In the genomic region with DNA sequence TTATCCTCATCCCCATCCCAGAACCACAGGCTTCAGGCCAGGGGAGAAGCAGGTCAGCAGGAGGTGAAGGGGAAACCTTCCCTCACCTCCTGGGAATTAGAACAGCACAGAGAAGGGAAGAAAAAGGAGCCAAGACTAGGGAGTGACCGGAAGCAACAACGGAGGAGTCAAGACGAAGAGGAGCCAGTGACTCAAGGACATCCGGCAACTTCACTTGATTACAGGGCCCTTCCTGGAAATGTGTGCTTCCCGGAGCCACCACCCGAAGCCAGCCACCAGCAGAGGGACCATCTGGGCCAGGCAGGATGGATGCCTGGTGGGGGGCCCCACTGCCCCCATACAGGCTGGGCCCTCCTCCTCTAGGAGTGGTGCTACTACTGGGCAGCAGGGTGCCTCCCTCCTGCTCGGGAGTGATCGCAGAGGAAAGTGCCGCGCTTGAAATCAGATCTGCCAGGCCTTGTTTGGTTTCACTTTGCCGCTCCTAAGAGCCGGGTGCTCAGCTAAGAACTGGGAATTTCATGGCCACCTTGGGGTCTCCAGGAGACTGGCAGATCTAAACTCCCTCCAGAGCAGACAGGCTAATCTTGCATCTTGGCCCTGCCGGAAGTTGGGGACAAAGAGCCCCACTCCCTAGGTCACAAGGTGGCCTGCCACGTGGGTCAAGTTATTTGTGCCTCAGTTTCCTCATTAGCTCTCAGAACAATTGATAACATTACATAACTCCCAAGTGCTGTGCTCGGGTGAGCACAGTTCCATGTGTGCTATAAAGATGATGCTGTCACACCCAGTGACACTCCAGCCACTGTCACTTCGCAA, we compare ENCODE assay signal across 8 cellular contexts. TPM values are rescaled to one million over a fixed set of nuclear protein-coding genes. Genes with fewer than 3 reads are reported as not detected.
DNase-seq lines count a peak whose midpoint lies in the region; ATAC-seq, FAIRE-seq and TF ChIP-seq lines count a peak whose summit lies in the region.

No MANE protein-coding gene starts in this region.

- peaks cover 0 to 11% of the 10 kb centered on the region in 2 donors for H3K27me3 Mint-ChIP-seq in effector memory CD8-positive, alpha-beta T cell

- H3K4me1 ChIP-seq in breast epithelium (peaks cover 5 to 24% of the 10 kb centered on the region in 2 donors), testis (peaks cover 76% of the 10 kb centered on the region)

- DNase-seq in DMS53 treated with DMSO at 0.1 percent for 48 hours (lab: John Stamatoyannopoulos, UW; ENCODE audit: unreplicated experiment): peak; percentile 28
- DNase-seq in NCI-H2171 treated with DMSO at 0.1 percent for 48 hours (lab: John Stamatoyannopoulos, UW): peak; percentile 83
- no peak for DNase-seq in breast epithelium (ENCODE audit: low spot score in 2 of 2)
- DNase-seq in testis: peak; percentile 85
- DNase-seq in GM12892 (ENCODE audit: insufficient read length): no peak
- DNase-seq in effector memory CD8-positive, alpha-beta T cell: no peak

- H3K9me3 Mint-ChIP-seq in effector memory CD8-positive, alpha-beta T cell: no peaks in the 10 kb centered on the region

- H3K4me1 Mint-ChIP-seq in effector memory CD8-positive, alpha-beta T cell (ENCODE audit: low read depth in 2 of 2): peaks cover 2 to 10% of the 10 kb centered on the region in 2 donors

- H3K27ac Mint-ChIP-seq in effector memory CD8-positive, alpha-beta T cell: peak overlapping the region in 1 of 2 donors; percentile 23

- H3K27ac ChIP-seq in breast epithelium (peak overlapping the region; percentile 98 to 99), layer of hippocampus (ENCODE audit: low read depth, low read length) (peak overlapping the region; percentile 44), testis (peak overlapping the region; percentile 82 to 90)

- H3K9me3 ChIP-seq in breast epithelium (no peaks in the 10 kb centered on the region), testis (no peaks in the 10 kb centered on the region)

- intact Hi-C loops in breast epithelium (cut with DNase I; ENCODE audit: low total_unique reads): no loop called here
- intact Hi-C loops in testis (cut with DNase I; ENCODE audit: low total_unique reads): no loop called here

- TF ChIP-seq CTCF in breast epithelium (IDR thresholded peaks at IDR 0.05) (peak in 1 of 3 donors; percentile 24), testis (IDR thresholded peaks at IDR 0.05) (no peak)

- no peak for FAIRE-seq in GM12892 (lab: Jason Lieb, UNC)

- H3K36me3 Mint-ChIP-seq in effector memory CD8-positive, alpha-beta T cell (ENCODE audit: insufficient read depth): peaks cover 6% of the 10 kb centered on the region

- H3K36me3 ChIP-seq in breast epithelium (no peaks in the 10 kb centered on the region), testis (ENCODE audit: low read depth, missing control alignments) (no peaks in the 10 kb centered on the region)

- no peaks in the 10 kb centered on the region for H3K27me3 ChIP-seq in breast epithelium
- no peaks in the 10 kb centered on the region for H3K27me3 ChIP-seq in layer of hippocampus (ENCODE audit: control insufficient read depth, insufficient read depth, low read length)
- no peaks in the 10 kb centered on the region for H3K27me3 ChIP-seq in testis

- no peak for ATAC-seq in activated CD4-positive, CD25-positive, alpha-beta regulatory T cell treated with anti-CD3 and anti-CD28 coated beads, Interleukin-2, amount 50 U/mL, for 24 hours
- no peak for ATAC-seq in effector memory CD8-positive, alpha-beta T cell (replicated peaks)

- no peak for TF ChIP-seq POLR2A in breast epithelium (IDR thresholded peaks at IDR 0.05)
- no peak for TF ChIP-seq POLR2A in testis (IDR thresholded peaks at IDR 0.05)
- no peak for TF ChIP-seq POLR2A in GM12892 (IDR thresholded peaks at IDR 0.05; ENCODE audit: low read depth, low read length)

- H3K4me3 Mint-ChIP-seq in effector memory CD8-positive, alpha-beta T cell: peak overlapping the region in 1 of 2 donors; percentile 10

- H3K4me3 ChIP-seq in breast epithelium (peak overlapping the region; percentile 31 to 68 (median 43)), testis (peak overlapping the region in 1 of 2 donors; percentile 39)

- WGBS in testis, 2 donors: 25 to 30% methylated on average over 10 to 16 of the region's 16 CpGs

RNA-seq across cellular contexts. Expression of a gene that starts 6.6 kb away (rescaled TPM):
- total RNA-seq in breast epithelium (100 to 1,000 TPM in 2 of 3 donors, 10 to 100 TPM in 1; 71.0 to 141 (median 112) TPM), testis (100 to 1,000 TPM; 103 to 140 TPM)
- 55.9 TPM for polyA plus RNA-seq in testis (ENCODE audit: insufficient read depth, low read depth, low replicate concordance)
- polyA plus RNA-seq in GM12892 (2012; ENCODE audit: missing spikeins): 1.9 TPM

RNA-seq across cellular contexts. Expression of a gene that starts 43.5 kb away (rescaled TPM):
- total RNA-seq in breast epithelium (under 1 TPM in 1 of 3 donors, not detected in 2; 0.29 TPM), testis (under 1 TPM in 1 of 2 donors, not detected in 1; 0.94 TPM)
- 0.79 TPM for polyA plus RNA-seq in testis (ENCODE audit: insufficient read depth, low read depth, low replicate concordance)
- not detected for polyA plus RNA-seq in GM12892 (2012; ENCODE audit: missing spikeins)

Comparison
In these comparisons a context has a peak if more than half of its experiments do, and no peak if none do; other contexts are left out.
1. DNase-seq: peak in DMS53 treated with DMSO at 0.1 percent for 48 hours (single experiment), NCI-H2171 treated with DMSO at 0.1 percent for 48 hours (single experiment) and testis (single experiment); none in breast epithelium (0 of 2), GM12892 (single experiment) and effector memory CD8-positive, alpha-beta T cell (0 of 3).
2. H3K27ac ChIP-seq: peak in every context shown above with its lines; median percentile 98 in breast epithelium; 86 in testis; 44 in layer of hippocampus.